Comparison of ENCODE assay signal across 12 cellular contexts in genomic region chr2:136310005-136310495, GRCh38.
A peak's percentile ranks its signal among the peaks of the same experiment; 100 is the strongest.
DNase-seq lines count a peak whose midpoint lies in the region; ATAC-seq and TF ChIP-seq lines count a peak whose summit lies in the region.
"Had no signal": no experiment of that assay in that cellular context is flagged by ENCODE, and none has a peak within 500 bp of the region (broad histone marks: within the 10 kb centered on the region; RNA-seq: fewer than 3 reads in every experiment).

No MANE protein-coding gene starts in this region.

- no peak overlapping the region for H3K27ac ChIP-seq in brain microvascular endothelial cell
- H3K27ac ChIP-seq: left lung had no signal

- ATAC-seq in GM18511 (IDR thresholded peaks at IDR 0.05; ENCODE audit: unreplicated experiment), result peak; percentile 56
- peak; percentile 42 for ATAC-seq in HG03469 (IDR thresholded peaks at IDR 0.05; ENCODE audit: unreplicated experiment)
- ATAC-seq: effector memory CD8-positive, alpha-beta T cell; left lung had no signal

- TF ChIP-seq CTCF in GM06990 (IDR thresholded peaks at IDR 0.05; ENCODE audit: insufficient read depth, low read length, poor library complexity, severe bottlenecking) (no peak), brain microvascular endothelial cell (IDR thresholded peaks at IDR 0.05; ENCODE audit: low read depth, low read length, missing control alignments) (no peak)

- H3K36me3 ChIP-seq in GM06990 (ENCODE audit: control insufficient read depth, insufficient read depth, low read length) (no peaks in the 10 kb centered on the region), brain microvascular endothelial cell (replicated peaks) (no peaks in the 10 kb centered on the region)
- H3K36me3 ChIP-seq: left lung had no signal

- no peaks in the 10 kb centered on the region for H3K27me3 ChIP-seq in GM06990 (replicated peaks; ENCODE audit: control insufficient read depth, insufficient read depth, low read length)
- no peaks in the 10 kb centered on the region for H3K27me3 ChIP-seq in brain microvascular endothelial cell (replicated peaks)
- H3K27me3 ChIP-seq: left lung had no signal

- DNase-seq in GM06990 (ENCODE audit: extremely low read depth, insufficient read length) (peak; percentile 58), cerebellar cortex (ENCODE audit: low spot score) (peak; percentile 70), brain microvascular endothelial cell (no peak), NCI-H345 (lab: John Stamatoyannopoulos, UW) (no peak), SKM-1 treated with dmso at 0.1 percent for 144 hours (lab: John Stamatoyannopoulos, UW; ENCODE audit: unreplicated experiment) (no peak)
- DNase-seq: amygdala; COR-L47; effector memory CD8-positive, alpha-beta T cell; left lung; occipital lobe had no signal

- in situ Hi-C loops in brain microvascular endothelial cell (cut with HindIII; ENCODE audit: low pct_ligation_motif_present, low sequenced_read_pairs), result no loop called here

- H3K4me3 ChIP-seq in GM06990 (replicated peaks; ENCODE audit: low read depth, low read length), result no peak overlapping the region
- H3K4me3 ChIP-seq in brain microvascular endothelial cell (ENCODE audit: low read depth, low read length), result no peak overlapping the region
- H3K4me3 ChIP-seq: left lung had no signal

Comparison
In these comparisons a context has a peak if more than half of its experiments do, and no peak if none do; other contexts are left out.
1. DNase-seq: peak in GM06990 (single experiment) and cerebellar cortex (single experiment); none in brain microvascular endothelial cell (single experiment), NCI-H345 (single experiment) and SKM-1 treated with dmso at 0.1 percent for 144 hours (single experiment).